13 cellular contexts compared by ENCODE assay signal in genomic region chr11:125627236-125627910, GRCh38. TPM values are rescaled to one million over a fixed set of nuclear protein-coding genes. Genes with fewer than 3 reads are reported as not detected.
DNase-seq lines count a peak whose midpoint lies in the region; ATAC-seq, FAIRE-seq and TF ChIP-seq lines count a peak whose summit lies in the region.
"Had no signal": no experiment of that assay in that cellular context is flagged by ENCODE, and none has a peak within 500 bp of the region (broad histone marks: within the 10 kb centered on the region; RNA-seq: fewer than 3 reads in every experiment).

No MANE protein-coding gene starts in this region.

- no peak for ATAC-seq in GM18520 (IDR thresholded peaks at IDR 0.05; ENCODE audit: unreplicated experiment)

- TF ChIP-seq CTCF in A673 (conservative IDR thresholded peaks at IDR 0.05; ENCODE audit: low read depth, low read length), result no peak

- DNase-seq in A673 (ENCODE audit: low spot score) (no peak), H54 (ENCODE audit: insufficient read length, low spot score) (no peak), iPS DF 6.9 (ENCODE audit: low read depth, low spot score) (no peak), NCI-H146 treated with DMSO at 0.1 percent for 48 hours (lab: John Stamatoyannopoulos, UW; ENCODE audit: unreplicated experiment) (no peak), 8988T (no peak)
- no peak for DNase-seq in activated CD4-positive, alpha-beta memory T cell treated with anti-CD3 and anti-CD28 coated beads for 36 hours
- DNase-seq in effector CD4-positive, alpha-beta T cell, result no peak
- DNase-seq: activated CD4-positive, alpha-beta T cell treated with anti-CD3 and anti-CD28 coated beads for 48 hours; foreskin melanocyte; NCI-H1694; stimulated activated CD4-positive, alpha-beta T cell treated with anti-CD3 and anti-CD28 coated beads, Interleukin-15, amount 100 ng/mL, for 24 hours had no signal

- H3K9me3 ChIP-seq in A673 (ENCODE audit: low read depth, low read length, poor library complexity, severe bottlenecking) (no peaks in the 10 kb centered on the region), iPS DF 6.9 (ENCODE audit: control insufficient read depth, insufficient read depth, low read length) (no peaks in the 10 kb centered on the region)

- peaks cover 19% of the 10 kb centered on the region for H3K4me1 ChIP-seq in A673 (ENCODE audit: insufficient read depth, low read length, poor library complexity, severe bottlenecking)
- no peaks in the 10 kb centered on the region for H3K4me1 ChIP-seq in iPS DF 6.9 (ENCODE audit: control insufficient read depth, insufficient read depth, low read length)

- BruUV-seq in A673 (replicated peaks; lab: Mats Ljungman, UMichigan), result no TSS peak

- no peaks in the 10 kb centered on the region for H3K27me3 Mint-ChIP-seq in activated CD4-positive, alpha-beta memory T cell treated with anti-CD3 and anti-CD28 coated beads for 36 hours

- H3K36me3 ChIP-seq in A673 (ENCODE audit: insufficient read depth, low read length, poor library complexity, severe bottlenecking) (peaks cover 46% of the 10 kb centered on the region), iPS DF 6.9 (ENCODE audit: control insufficient read depth, insufficient read depth, low read length) (peaks cover 4% of the 10 kb centered on the region; the same call in 1 of the 2 replicates)

- intact Hi-C loops in A673 (cut with micrococcal nuclease; ENCODE audit: unreplicated experiment), result loop anchor here (2.0 kb wide), 1 partner anchor 247 kb away; no protein-coding TSS in a partner anchor
- intact Hi-C loops in activated CD4-positive, alpha-beta memory T cell treated with anti-CD3 and anti-CD28 coated beads for 36 hours (cut with micrococcal nuclease), result loop anchor here (2.0 kb wide), 1 partner anchor 247 kb away; no protein-coding TSS in a partner anchor

- H3K27ac Mint-ChIP-seq in activated CD4-positive, alpha-beta memory T cell treated with anti-CD3 and anti-CD28 coated beads for 36 hours, result no peak overlapping the region

- H3K36me3 Mint-ChIP-seq in activated CD4-positive, alpha-beta memory T cell treated with anti-CD3 and anti-CD28 coated beads for 36 hours, result peaks cover 44% of the 10 kb centered on the region

- H3K27me3 ChIP-seq in A673 (replicated peaks; ENCODE audit: insufficient read depth, low read depth, low read length, poor library complexity) (no peaks in the 10 kb centered on the region), iPS DF 6.9 (ENCODE audit: control insufficient read depth, insufficient read depth, low read length) (no peaks in the 10 kb centered on the region)

- TF ChIP-seq POLR2A in H54 (IDR thresholded peaks at IDR 0.05; ENCODE audit: low read depth, low read length), result no peak

- CTCF ChIA-PET in A673 (lab: Charles Lee), result no interaction called here
- CTCF ChIA-PET in activated CD4-positive, alpha-beta memory T cell treated with anti-CD3 and anti-CD28 coated beads for 36 hours (lab: Charles Lee), result interaction anchor here (0.6 to 1.2 kb wide), 4 partner anchors 15 to 58 kb away, joined by 3 to 4 read pairs (median 4); partner anchors contain the start of gene EI24

- H3K27ac ChIP-seq in A673 (ENCODE audit: low read depth, low read length, poor library complexity, severe bottlenecking), result peak overlapping the region; percentile 90
- H3K27ac ChIP-seq in iPS DF 6.9 (ENCODE audit: low read length), result no peak overlapping the region

- no peaks in the 10 kb centered on the region for H3K9me3 Mint-ChIP-seq in activated CD4-positive, alpha-beta memory T cell treated with anti-CD3 and anti-CD28 coated beads for 36 hours

- POLR2A ChIA-PET in A673 (lab: Charles Lee; ENCODE audit: low non-redundant PET), result no interaction called here
- POLR2A ChIA-PET in activated CD4-positive, alpha-beta memory T cell treated with anti-CD3 and anti-CD28 coated beads for 36 hours (lab: Charles Lee), result interaction anchor here (1.0 to 2.9 kb wide), 3 partner anchors 34 to 261 kb away, joined by 4 to 36 read pairs (median 18); partner anchors contain the start of genes EI24 and STT3A

- peak overlapping the region; percentile 88 for H3K4me3 Mint-ChIP-seq in activated CD4-positive, alpha-beta memory T cell treated with anti-CD3 and anti-CD28 coated beads for 36 hours

- 100% methylated on average over 1 of the region's 7 CpGs for WGBS in iPS DF 6.9 (ENCODE audit: insufficient coverage, insufficient read length)

- FAIRE-seq in H54 (lab: Jason Lieb, UNC), result peak; percentile 38

- peaks cover 21% of the 10 kb centered on the region for H3K4me1 Mint-ChIP-seq in activated CD4-positive, alpha-beta memory T cell treated with anti-CD3 and anti-CD28 coated beads for 36 hours (ENCODE audit: low read depth)

- peak overlapping the region; percentile 59 for H3K4me3 ChIP-seq in A673 (ENCODE audit: low read depth, low read length, poor library complexity, severe bottlenecking)
- peak overlapping the region; percentile 56; the same call in 1 of the 2 replicates for H3K4me3 ChIP-seq in iPS DF 6.9 (ENCODE audit: low read length)

RNA-seq across cellular contexts. Expression of gene CHEK1, which starts 2.4 kb away (rescaled TPM):
- total RNA-seq in A673 (2021), result 135 and 146 TPM in 2 replicates
- total RNA-seq in activated CD4-positive, alpha-beta memory T cell treated with anti-CD3 and anti-CD28 coated beads for 36 hours, result 100 to 1,000 TPM; 140 to 155 TPM

RNA-seq across cellular contexts. Expression of gene STT3A, which starts 34.7 kb away (rescaled TPM):
- 240 and 278 TPM in 2 replicates for total RNA-seq in A673 (2021)
- 100 to 1,000 TPM; 121 to 132 TPM for total RNA-seq in activated CD4-positive, alpha-beta memory T cell treated with anti-CD3 and anti-CD28 coated beads for 36 hours

RNA-seq across cellular contexts. Expression of gene ACRV1, which starts 53.3 kb away (rescaled TPM):
- not detected in 2 replicates for total RNA-seq in A673 (2021)
- not detected for total RNA-seq in activated CD4-positive, alpha-beta memory T cell treated with anti-CD3 and anti-CD28 coated beads for 36 hours
- total RNA-seq: ureter had no signal

RNA-seq across cellular contexts. Expression of gene EI24, which starts 58.1 kb away (rescaled TPM):
- 147 and 161 TPM in 2 replicates for total RNA-seq in A673 (2021)
- 10 to 100 TPM; 28.7 to 29.1 TPM for total RNA-seq in activated CD4-positive, alpha-beta memory T cell treated with anti-CD3 and anti-CD28 coated beads for 36 hours
